In genomic region chr17:7233701-7234099, GRCh38 we compare ENCODE assay signal across 9 cellular contexts. TPM values are rescaled to one million over a fixed set of nuclear protein-coding genes. Genes with fewer than 3 reads are reported as not detected.
DNase-seq lines count a peak whose midpoint lies in the region; ATAC-seq, FAIRE-seq and TF ChIP-seq lines count a peak whose summit lies in the region.
"Had no signal": no experiment of that assay in that cellular context is flagged by ENCODE, and none has a peak within 500 bp of the region (broad histone marks: within the 10 kb centered on the region; RNA-seq: fewer than 3 reads in every experiment).

No MANE protein-coding gene starts in this region.

- H3K27ac ChIP-seq in HUES6 (ENCODE audit: low read depth, low read length) (peak overlapping the region; percentile 84), lung (ENCODE audit: low read depth in 1 of 2, low read length in 1 of 2) (peak overlapping the region; percentile 84 to 85), upper lobe of right lung (peak overlapping the region; percentile 84)

- POLR2A ChIA-PET in MCF 10A (lab: Yijun Ruan, JAX), result interaction anchor here (0.8 to 14.3 kb wide), 9 partner anchors 9 to 198 kb away, joined by 4 to 278 read pairs (median 7); partner anchors contain the start of genes ACADVL, CTDNEP1, DLG4 and ELP5

- no TSS peak for BruUV-seq in MCF 10A (replicated peaks; lab: Mats Ljungman, UMichigan)

- no peak for FAIRE-seq in frontal cortex (lab: Jason Lieb, UNC)
- FAIRE-seq: islet of Langerhans had no signal

- peak overlapping the region; percentile 85 for H3K4me3 ChIP-seq in AG09309 (ENCODE audit: control insufficient read depth, low read depth, low read length)
- H3K4me3 ChIP-seq in HUES6 (ENCODE audit: low read depth, low read length), result peak overlapping the region; percentile 83
- peak overlapping the region; percentile 76 for H3K4me3 ChIP-seq in lung
- H3K4me3 ChIP-seq in upper lobe of right lung, result peak overlapping the region; percentile 95

- H3K9me3 Mint-ChIP-seq in MCF 10A (ENCODE audit: unreplicated experiment), result no peaks in the 10 kb centered on the region

- WGBS in lung, 2 donors, result 1 to 2% methylated on average over 9 of the region's 9 CpGs

- H3K36me3 ChIP-seq in HUES6 (ENCODE audit: control insufficient read depth, insufficient read depth, low read length), result peaks cover 51% of the 10 kb centered on the region
- peaks cover 0 to 31% of the 10 kb centered on the region in 2 donors for H3K36me3 ChIP-seq in lung (ENCODE audit: control insufficient read depth in 2 of 2, insufficient read depth in 2 of 2, low read length in 2 of 2)
- H3K36me3 ChIP-seq in upper lobe of right lung, result peaks cover 40% of the 10 kb centered on the region

- H3K9ac ChIP-seq in HUES6 (ENCODE audit: low read length), result peak overlapping the region; percentile 93

- H3K4me1 ChIP-seq in HUES6 (ENCODE audit: control insufficient read depth, insufficient read depth, low read length) (peaks cover 13% of the 10 kb centered on the region; the same call in 1 of the 2 replicates), lung (ENCODE audit: control insufficient read depth in 2 of 2, insufficient read depth in 2 of 2, low read length in 2 of 2) (peaks cover 4% of the 10 kb centered on the region in 2 donors), upper lobe of right lung (peaks cover 28% of the 10 kb centered on the region)

- intact Hi-C loops in MCF 10A (cut with micrococcal nuclease) (no loop called here), upper lobe of right lung (cut with DNase I) (no loop called here), sciatic nerve (cut with DNase I) (no loop called here)

- H3K27me3 ChIP-seq in HUES6 (ENCODE audit: control insufficient read depth, insufficient read depth, low read length) (no peaks in the 10 kb centered on the region), lung (ENCODE audit: control insufficient read depth, insufficient read depth) (no peaks in the 10 kb centered on the region), upper lobe of right lung (no peaks in the 10 kb centered on the region)

- H3K27ac Mint-ChIP-seq in MCF 10A (ENCODE audit: low read depth, unreplicated experiment), result peak overlapping the region; percentile 94

- H3K9me3 ChIP-seq in HUES6 (ENCODE audit: control insufficient read depth, insufficient read depth, low read depth, low read length), result no peaks in the 10 kb centered on the region
- H3K9me3 ChIP-seq in lung (ENCODE audit: control insufficient read depth in 2 of 2, insufficient read depth in 1 of 2, low read length in 1 of 2), result no peaks in the 10 kb centered on the region
- H3K9me3 ChIP-seq in upper lobe of right lung, result no peaks in the 10 kb centered on the region

- DNase-seq in AG09309 (ENCODE audit: low read depth) (no peak), MCF 10A (ENCODE audit: unreplicated experiment) (no peak), lung (ENCODE audit: low spot score) (no peak), upper lobe of right lung (no peak), frontal cortex (ENCODE audit: low spot score in 2 of 2) (no peak), mucosa of gallbladder (ENCODE audit: low spot score) (no peak), sciatic nerve (ENCODE audit: low spot score) (no peak)

- H3K27me3 Mint-ChIP-seq in MCF 10A (ENCODE audit: insufficient read depth, unreplicated experiment), result no peaks in the 10 kb centered on the region

- no peak for TF ChIP-seq CTCF in AG09309 (IDR thresholded peaks at IDR 0.05; ENCODE audit: control insufficient read depth, insufficient read depth, low read depth, low read length, missing control alignments)
- TF ChIP-seq CTCF in MCF 10A (IDR thresholded peaks at IDR 0.05; ENCODE audit: unreplicated experiment), result no peak
- TF ChIP-seq CTCF in lung (IDR thresholded peaks at IDR 0.05; ENCODE audit: control extremely low read depth, extremely low read depth), result no peak
- TF ChIP-seq CTCF in upper lobe of right lung (IDR thresholded peaks at IDR 0.05), result no peak

- H3K4me3 Mint-ChIP-seq in MCF 10A (ENCODE audit: unreplicated experiment), result peak overlapping the region; percentile 91

- H3K36me3 Mint-ChIP-seq in MCF 10A (ENCODE audit: insufficient read depth, unreplicated experiment), result peaks cover 76% of the 10 kb centered on the region

- CTCF ChIA-PET in MCF 10A (lab: Yijun Ruan, JAX), result interaction anchor here (0.7 to 1.7 kb wide), 3 partner anchors 10 to 151 kb away, joined by 3 to 9 read pairs (median 4); partner anchors contain the start of genes ACADVL and DLG4

- peaks cover 30% of the 10 kb centered on the region for H3K4me1 Mint-ChIP-seq in MCF 10A (ENCODE audit: insufficient read depth, unreplicated experiment)

- ATAC-seq in lung (ENCODE audit: insufficient read depth, low FRiP score), result no peak
- ATAC-seq in upper lobe of right lung, result peak; percentile 0
- ATAC-seq in sciatic nerve, result no peak

RNA-seq across cellular contexts. Expression of gene DVL2, which starts 0.6 kb away (rescaled TPM):
- total RNA-seq in MCF 10A (2022), result 34.9 and 37.4 TPM in 2 replicates
- 10 to 100 TPM; 45.3 to 57.5 TPM for total RNA-seq in lung
- polyA plus RNA-seq in lung, result 10 to 100 TPM; 22.2 to 25.1 TPM
- total RNA-seq in upper lobe of right lung, result 41.0 TPM
- 53.4 TPM for total RNA-seq in frontal cortex
- total RNA-seq in mucosa of gallbladder, result 60.9 TPM
- 49.1 TPM for total RNA-seq in sciatic nerve

RNA-seq across cellular contexts. Expression of gene PHF23, which starts 5.6 kb away (rescaled TPM):
- total RNA-seq in MCF 10A (2022), result 41.8 and 47.1 TPM in 2 replicates
- 10 to 100 TPM; 25.4 to 27.3 TPM for total RNA-seq in lung
- 10 to 100 TPM; 27.2 to 40.5 TPM for polyA plus RNA-seq in lung
- total RNA-seq in upper lobe of right lung, result 36.9 TPM
- total RNA-seq in frontal cortex, result 34.6 TPM
- 32.3 TPM for total RNA-seq in mucosa of gallbladder
- total RNA-seq in sciatic nerve, result 23.8 TPM

RNA-seq across cellular contexts. Expression of gene GABARAP, which starts 8.5 kb away (rescaled TPM):
- 226 and 294 TPM in 2 replicates for total RNA-seq in MCF 10A (2022)
- total RNA-seq in lung, result 100 to 1,000 TPM; 315 to 496 TPM
- 1,000 to 10,000 TPM in 1 of 2 donors, 100 to 1,000 TPM in 1; 874 to 1,149 TPM for polyA plus RNA-seq in lung
- 547 TPM for total RNA-seq in upper lobe of right lung
- 108 TPM for total RNA-seq in frontal cortex
- 587 TPM for total RNA-seq in mucosa of gallbladder
- total RNA-seq in sciatic nerve, result 397 TPM

RNA-seq across cellular contexts. Expression of gene ACADVL, which starts 14.0 kb away (rescaled TPM):
- total RNA-seq in MCF 10A (2022) (387 and 413 TPM in 2 replicates), lung (100 to 1,000 TPM; 158 to 679 TPM), upper lobe of right lung (544 TPM), frontal cortex (65.6 TPM), mucosa of gallbladder (914 TPM), sciatic nerve (321 TPM)
- 100 to 1,000 TPM; 412 to 774 TPM for polyA plus RNA-seq in lung

RNA-seq across cellular contexts. Expression of gene DLG4, which starts 14.1 kb away (rescaled TPM):
- total RNA-seq in MCF 10A (2022) (7.6 TPM in 2 replicates), lung (10 to 100 TPM; 17.1 to 20.1 TPM), upper lobe of right lung (30.7 TPM), frontal cortex (111 TPM), mucosa of gallbladder (36.5 TPM), sciatic nerve (32.2 TPM)
- 10 to 100 TPM; 10.0 to 13.4 TPM for polyA plus RNA-seq in lung
